8 cellular contexts compared by ENCODE assay signal in the genomic region with DNA sequence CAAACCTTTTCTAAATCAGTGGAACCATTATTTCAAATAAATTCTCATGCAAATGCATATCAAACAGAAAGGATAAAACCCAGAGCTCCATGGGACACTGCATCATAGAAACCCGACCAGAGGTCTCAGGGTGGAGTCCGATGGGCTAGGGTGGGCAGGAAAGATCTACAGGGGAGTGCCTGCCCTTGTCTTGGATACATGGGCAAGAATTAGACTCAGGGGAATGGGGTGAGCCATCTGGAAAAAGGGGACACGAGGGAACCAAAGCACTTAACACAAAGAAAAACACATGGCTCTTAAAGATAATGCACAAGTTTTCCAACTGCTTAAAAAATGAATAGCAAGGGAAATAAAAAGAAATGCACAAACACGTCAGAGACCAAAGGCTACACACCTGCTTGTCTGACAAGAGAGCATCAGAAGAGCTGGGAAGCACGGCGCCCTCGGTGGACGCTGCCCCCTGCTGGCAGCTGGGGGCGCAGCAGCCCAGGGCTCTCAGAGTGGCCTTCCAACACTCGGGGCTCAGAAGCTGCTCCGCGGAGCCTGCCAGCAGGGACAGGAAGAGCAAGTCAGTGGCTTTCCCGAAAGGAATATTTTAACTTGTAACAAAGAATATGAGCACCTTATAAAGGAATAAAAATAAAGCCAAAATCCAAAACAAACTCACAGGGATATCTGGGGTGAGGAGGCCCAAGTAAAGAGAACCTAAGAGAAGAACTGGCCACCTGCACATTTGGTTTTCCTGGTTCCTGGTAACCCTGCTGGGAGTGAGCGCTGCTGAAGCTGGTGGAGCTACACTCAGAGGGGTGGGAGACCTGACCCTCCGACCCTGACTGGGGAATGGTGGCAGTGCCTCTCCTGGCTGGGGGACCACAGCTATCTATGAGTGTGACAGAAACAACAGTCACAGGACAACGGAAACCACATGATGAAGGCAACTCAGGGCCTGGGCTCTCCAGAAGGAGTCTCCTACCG. TPM values are rescaled to one million over a fixed set of nuclear protein-coding genes. Genes with fewer than 3 reads are reported as not detected.
A peak's percentile ranks its signal among the peaks of the same experiment; 100 is the strongest.
DNase-seq lines count a peak whose midpoint lies in the region; ATAC-seq, FAIRE-seq and TF ChIP-seq lines count a peak whose summit lies in the region.

No MANE protein-coding gene starts in this region.

- H3K9me3 ChIP-seq in MG63 (no peaks in the 10 kb centered on the region), adipocyte (ENCODE audit: control insufficient read depth, low read length) (peaks cover 2% of the 10 kb centered on the region), right cardiac atrium (ENCODE audit: control insufficient read depth, low read length) (no peaks in the 10 kb centered on the region), gastrocnemius medialis (no peaks in the 10 kb centered on the region)

- DNase-seq in GM04504 (ENCODE audit: low read depth) = peak; percentile 30
- peak; percentile 13 for DNase-seq in H54 (ENCODE audit: insufficient read length, low spot score)
- DNase-seq in MG63 = peak; percentile 32
- peak; percentile 26 to 75 (median 64) for DNase-seq in T-cell
- DNase-seq in adipocyte (ENCODE audit: low read depth) = peak; percentile 74
- peak; percentile 68 to 91 (median 87) for DNase-seq in right cardiac atrium
- peak; percentile 4 to 28 for DNase-seq in gastrocnemius medialis

- TF ChIP-seq CTCF in gastrocnemius medialis (IDR thresholded peaks at IDR 0.05 in 4 of 5, conservative IDR thresholded peaks at IDR 0.05 in 1 of 5) = peak; percentile 85 to 98 (median 85)

- H3K27ac Mint-ChIP-seq in T-cell = peak overlapping the region in 1 of 2 donors; percentile 34

- H3K36me3 ChIP-seq in MG63 (peaks cover 85% of the 10 kb centered on the region), adipocyte (ENCODE audit: control insufficient read depth, insufficient read depth, low read length, severe bottlenecking) (peaks cover 70% of the 10 kb centered on the region), gastrocnemius medialis (peaks cover 0 to 63% of the 10 kb centered on the region in 2 donors)

- POLR2A ChIA-PET in T-cell (lab: Charles Lee) = interaction anchor here in 1 of 2 donors (0.5 kb wide), 1 partner anchor 86 kb away, joined by 3 read pairs; no protein-coding TSS in a partner anchor

- H3K9ac ChIP-seq in adipocyte (ENCODE audit: low read length) = peak overlapping the region; percentile 15

- no peaks in the 10 kb centered on the region for H3K27me3 Mint-ChIP-seq in T-cell

- 38% methylated on average over 17 of the region's 17 CpGs for WGBS in right cardiac atrium

- H3K4me3 ChIP-seq in MG63 (no peak overlapping the region), adipocyte (ENCODE audit: low read length) (no peak overlapping the region), right cardiac atrium (ENCODE audit: low read length) (no peak overlapping the region), gastrocnemius medialis (no peak overlapping the region)

- intact Hi-C loops in right cardiac atrium (cut with DNase I) = loop anchor here (2.0 to 10.0 kb wide), 3 partner anchors 189 to 213 kb away; no protein-coding TSS in a partner anchor
- intact Hi-C loops in gastrocnemius medialis (cut with DNase I; ENCODE audit: low total_unique reads) = loop anchor here (1.0 to 2.0 kb wide), 2 partner anchors 187 to 215 kb away; no protein-coding TSS in a partner anchor

- TF ChIP-seq POLR2A in H54 (IDR thresholded peaks at IDR 0.05; ENCODE audit: low read depth, low read length) (no peak), gastrocnemius medialis (IDR thresholded peaks at IDR 0.05) (no peak)

- no peak overlapping the region for H3K4me3 Mint-ChIP-seq in T-cell

- peaks cover 47% of the 10 kb centered on the region for H3K36me3 Mint-ChIP-seq in T-cell

- no peak for FAIRE-seq in H54 (lab: Jason Lieb, UNC)

- H3K4me1 ChIP-seq in adipocyte (ENCODE audit: control insufficient read depth, insufficient read depth, low read length) = no peaks in the 10 kb centered on the region
- H3K4me1 ChIP-seq in right cardiac atrium (ENCODE audit: control insufficient read depth, insufficient read depth, low read length) = no peaks in the 10 kb centered on the region
- H3K4me1 ChIP-seq in gastrocnemius medialis = no peaks in the 10 kb centered on the region

- H3K27ac ChIP-seq in right cardiac atrium (ENCODE audit: low read length) (no peak overlapping the region), gastrocnemius medialis (no peak overlapping the region)

- peaks cover 14 to 17% (median 16%) of the 10 kb centered on the region in 3 donors for H3K4me1 Mint-ChIP-seq in T-cell

- CTCF ChIA-PET in T-cell (lab: Charles Lee) = interaction anchor here (0.5 to 9.6 kb wide), 24 partner anchors 10 to 1038 kb away, joined by 3 to 173 read pairs (median 4); no protein-coding TSS in a partner anchor

- no peaks in the 10 kb centered on the region for H3K27me3 ChIP-seq in MG63
- H3K27me3 ChIP-seq in adipocyte (replicated peaks; ENCODE audit: control insufficient read depth, insufficient read depth, low read length) = no peaks in the 10 kb centered on the region
- no peaks in the 10 kb centered on the region for H3K27me3 ChIP-seq in right cardiac atrium (ENCODE audit: control insufficient read depth, insufficient read depth)
- no peaks in the 10 kb centered on the region for H3K27me3 ChIP-seq in gastrocnemius medialis

- ATAC-seq in T-cell (replicated peaks in 1 of 4) (peak; percentile 92 to 96 (median 94)), right cardiac atrium (peak; percentile 84 to 98), gastrocnemius medialis (peak; percentile 63 to 75), HG03457 (IDR thresholded peaks at IDR 0.05; ENCODE audit: unreplicated experiment) (no peak)

- H3K9me3 Mint-ChIP-seq in T-cell = no peaks in the 10 kb centered on the region

- in situ Hi-C loops in gastrocnemius medialis (cut with MboI; ENCODE audit: low sequenced_read_pairs in 4 of 4) = loop anchor here (5.0 to 25.0 kb wide), 4 partner anchors 185 to 218 kb away; no protein-coding TSS in a partner anchor

RNA-seq across cellular contexts. Expression of gene SIGLEC15, which starts 54.5 kb away (rescaled TPM):
- 0.13 TPM in 1 of 2 replicates, not detected in the other for total RNA-seq in MG63 (2014; rRNA removed; shearing (Covaris generic); ENCODE audit: low replicate concordance)
- total RNA-seq in T-cell = under 1 TPM in 1 of 5 donors, not detected in 4; 0.33 TPM
- total RNA-seq in right cardiac atrium = under 1 TPM in 3 of 4 donors, not detected in 1; 0.11 to 0.38 (median 0.31) TPM
- 0.09 TPM for polyA plus RNA-seq in right cardiac atrium
- total RNA-seq in gastrocnemius medialis = not detected

Comparison
In these comparisons a context has a peak if more than half of its experiments do, and no peak if none do; other contexts are left out.
1. DNase-seq: peak in every context shown above with its lines; median percentile 87 in right cardiac atrium; 74 in adipocyte; 64 in T-cell; 32 in MG63; 30 in GM04504; 16 in gastrocnemius medialis; 13 in H54.